24 cellular contexts compared by ENCODE assay signal in the genomic region with DNA sequence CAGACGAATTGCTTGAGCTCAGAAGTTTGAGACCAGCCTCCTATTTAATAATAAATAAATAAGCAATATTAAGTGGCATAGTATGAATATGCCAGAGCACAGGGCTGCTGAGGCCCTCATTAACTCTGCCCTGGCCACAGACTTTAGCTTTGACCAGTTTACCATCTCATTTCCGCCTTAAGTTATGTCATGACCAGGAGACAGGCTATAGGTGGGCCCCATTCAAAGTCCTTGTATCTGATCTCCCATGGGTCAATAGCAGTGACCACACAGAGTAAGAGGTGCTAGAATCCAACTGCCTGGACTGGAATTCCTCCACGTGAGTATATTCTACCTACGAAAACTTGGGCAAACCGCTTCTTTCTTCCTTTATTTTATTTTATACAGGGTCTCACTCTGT. TPM values are rescaled to one million over a fixed set of nuclear protein-coding genes. Genes with fewer than 3 reads are reported as not detected.
DNase-seq lines count a peak whose midpoint lies in the region; ATAC-seq, FAIRE-seq and TF ChIP-seq lines count a peak whose summit lies in the region.
"Had no signal": no experiment of that assay in that cellular context is flagged by ENCODE, and none has a peak within 500 bp of the region (broad histone marks: within the 10 kb centered on the region; RNA-seq: fewer than 3 reads in every experiment).

No MANE protein-coding gene starts in this region.

- TF ChIP-seq EP300 in HepG2 (IDR thresholded peaks at IDR 0.05; ENCODE audit: low read depth in 2 of 2, low read length in 2 of 2) = no peak
- no peak for TF ChIP-seq EP300 in HepG2 (CRISPR knock-in tag; IDR thresholded peaks at IDR 0.05; ENCODE audit: borderline replicate concordance)
- TF ChIP-seq EP300 in K562 (IDR thresholded peaks at IDR 0.05; ENCODE audit: low read length) = no peak

- TF ChIP-seq CTCF in HepG2 (CRISPR knock-in tag; IDR thresholded peaks at IDR 0.05) = no peak
- no peak for TF ChIP-seq CTCF in right lobe of liver (IDR thresholded peaks at IDR 0.05)
- no peak for TF ChIP-seq CTCF in K562 (IDR thresholded peaks at IDR 0.05 in 2 of 3, conservative IDR thresholded peaks at IDR 0.05 in 1 of 3; ENCODE audit: insufficient read depth in 2 of 3, low read depth in 1 of 3, low read length in 3 of 3)
- no peak for TF ChIP-seq CTCF in dorsolateral prefrontal cortex (IDR thresholded peaks at IDR 0.05 in 54 of 56, conservative IDR thresholded peaks at IDR 0.05 in 2 of 56; ENCODE audit: low read depth in 1 of 56, partially characterized antibody in 56 of 56)

- ATAC-seq in HepG2 (peak; percentile 71), right lobe of liver (no peak), K562 (peak; percentile 35; the same call in 2 of the 3 replicates)
- ATAC-seq: A549, GM12878 had no signal

- H3K27me3 ChIP-seq in HepG2 (ENCODE audit: control insufficient read depth in 1 of 2, insufficient read depth in 2 of 2, low read length in 2 of 2) (no peaks in the 10 kb centered on the region), right lobe of liver (no peaks in the 10 kb centered on the region), K562 (ENCODE audit: control insufficient read depth in 2 of 2, insufficient read depth in 2 of 2, low read length in 2 of 2) (no peaks in the 10 kb centered on the region), dorsolateral prefrontal cortex (no peaks in the 10 kb centered on the region)
- H3K27me3 ChIP-seq: BLaER1 treated with 17β-estradiol and CSF1 and Interleukin-3, amounts not matched to agents 10 nM and 100 nM had no signal

- DNase-seq in HepG2 (ENCODE audit: low spot score) (peak; percentile 61), right lobe of liver (no peak), K562 (ENCODE audit: extremely low read depth in 1 of 4, low spot score in 3 of 4) (no peak), dorsolateral prefrontal cortex (no peak), NCI-H2171 (lab: John Stamatoyannopoulos, UW) (no peak)
- DNase-seq: AML-193; CD4-positive, alpha-beta memory T cell; CD4-positive, CD25-positive, alpha-beta regulatory T cell; CD8-positive, alpha-beta memory T cell; COR-L47; DMS 273 treated with DMSO at 0.1 percent for 48 hours; DMS153; DMS53; DMS79; DND-41; EL; GDM1 had no signal

- peak overlapping the region; percentile 22 for H2AFZ ChIP-seq in HepG2 (ENCODE audit: low read length)
- H2AFZ ChIP-seq in K562 (ENCODE audit: low read depth, low read length) = no peak overlapping the region

- TF ChIP-seq RAD21 in HepG2 (CRISPR knock-in tag; IDR thresholded peaks at IDR 0.05) (no peak), K562 (CRISPR knock-in tag; conservative IDR thresholded peaks at IDR 0.05 in 1 of 2, IDR thresholded peaks at IDR 0.05 in 1 of 2) (no peak)

- peak overlapping the region; percentile 46 for H3K27ac ChIP-seq in HepG2 (ENCODE audit: extremely low read length, insufficient read depth, low read length)
- H3K27ac ChIP-seq in right lobe of liver = no peak overlapping the region
- no peak overlapping the region for H3K27ac ChIP-seq in K562 (ENCODE audit: extremely low read depth, low read depth, low read length)
- H3K27ac ChIP-seq in dorsolateral prefrontal cortex = no peak overlapping the region
- H3K27ac ChIP-seq: 22Rv1; A549; BLaER1 treated with 17β-estradiol and CSF1 and Interleukin-3, amounts not matched to agents 10 nM and 100 nM; C4-2B had no signal

- H3K79me2 ChIP-seq in HepG2 (ENCODE audit: insufficient read depth, low read length) (no peaks in the 10 kb centered on the region), K562 (ENCODE audit: control insufficient read depth, insufficient read depth, low read length) (no peaks in the 10 kb centered on the region)

- H3K9me3 ChIP-seq in HepG2 (ENCODE audit: low read length) (no peaks in the 10 kb centered on the region), right lobe of liver (no peaks in the 10 kb centered on the region), K562 (replicated peaks; ENCODE audit: control insufficient read depth, insufficient read depth, low read depth, low read length) (no peaks in the 10 kb centered on the region)
- H3K9me3 ChIP-seq: A549 had no signal

- H4K20me1 ChIP-seq in HepG2 (ENCODE audit: insufficient read depth, low read length) (no peaks in the 10 kb centered on the region), K562 (replicated peaks; ENCODE audit: control insufficient read depth, insufficient read depth, low read length) (no peaks in the 10 kb centered on the region)
- H4K20me1 ChIP-seq: BLaER1 treated with 17β-estradiol and CSF1 and Interleukin-3, amounts not matched to agents 10 nM and 100 nM had no signal

- H3K36me3 ChIP-seq in HepG2 (replicated peaks in 1 of 2; ENCODE audit: control insufficient read depth in 1 of 2, insufficient read depth in 2 of 2, low read length in 2 of 2) (no peaks in the 10 kb centered on the region), right lobe of liver (no peaks in the 10 kb centered on the region), K562 (ENCODE audit: control insufficient read depth, insufficient read depth, low read length) (no peaks in the 10 kb centered on the region)
- H3K36me3 ChIP-seq: BLaER1 treated with 17β-estradiol and CSF1 and Interleukin-3, amounts not matched to agents 10 nM and 100 nM had no signal

- TF ChIP-seq POLR2A in HepG2 (IDR thresholded peaks at IDR 0.05; ENCODE audit: insufficient read depth in 1 of 2, low read depth in 2 of 2, low read length in 2 of 2) (no peak), right lobe of liver (IDR thresholded peaks at IDR 0.05) (no peak), K562 (conservative IDR thresholded peaks at IDR 0.05) (no peak)

- CTCF ChIA-PET in HepG2 (lab: Yijun Ruan, JAX; ENCODE audit: low intra/inter-chr PET ratio, low total read pairs) = no interaction called here
- CTCF ChIA-PET in K562 (lab: Yijun Ruan, JAX; ENCODE audit: low intra/inter-chr PET ratio) = no interaction called here

- no peak overlapping the region for H3K9ac ChIP-seq in HepG2 (ENCODE audit: insufficient read depth, low read depth, low read length)
- no peak overlapping the region for H3K9ac ChIP-seq in K562 (ENCODE audit: insufficient read depth in 1 of 2, low read depth in 2 of 2, low read length in 2 of 2)
- H3K9ac ChIP-seq: BLaER1 treated with 17β-estradiol and CSF1 and Interleukin-3, amounts not matched to agents 10 nM and 100 nM had no signal

- in situ Hi-C loops in HepG2 (cut with HindIII; ENCODE audit: extremely low pct_ligation_motif_present, low pct_unique_long_range_greater_than_20kb) (no loop called here), K562 (cut with MboI) (no loop called here)

- FAIRE-seq in HepG2 (lab: Jason Lieb, UNC) (no peak), K562 (lab: Jason Lieb, UNC) (no peak)
- FAIRE-seq: A549, GM12878, GM12892, GM18507 had no signal

- 29% methylated on average over 5 of the region's 5 CpGs for WGBS in HepG2 (ENCODE audit: low lambda C conversion rate)
- WGBS in right lobe of liver (ENCODE audit: insufficient coverage, low coverage, low lambda C conversion rate, missing lambda C conversion rate) = 72% methylated on average over 5 of the region's 5 CpGs
- 11% methylated on average over 5 of the region's 5 CpGs for WGBS in K562 (ENCODE audit: insufficient coverage, low coverage, missing lambda C conversion rate)

- H3K4me1 ChIP-seq in HepG2 (ENCODE audit: insufficient read depth, low read length) (peaks cover 62% of the 10 kb centered on the region), right lobe of liver (no peaks in the 10 kb centered on the region), K562 (replicated peaks in 1 of 2; ENCODE audit: control insufficient read depth in 2 of 2, insufficient read depth in 2 of 2, low read length in 2 of 2) (no peaks in the 10 kb centered on the region; a peak in 1 of 5 replicates)
- H3K4me1 ChIP-seq: A549; BLaER1 treated with 17β-estradiol and CSF1 and Interleukin-3, amounts not matched to agents 10 nM and 100 nM had no signal

- H3K4me2 ChIP-seq in HepG2 (ENCODE audit: low read depth, low read length) = peak overlapping the region; percentile 43
- H3K4me2 ChIP-seq in K562 (ENCODE audit: insufficient read depth, low read length) = no peak overlapping the region
- H3K4me2 ChIP-seq: A549; BLaER1 treated with 17β-estradiol and CSF1 and Interleukin-3, amounts not matched to agents 10 nM and 100 nM had no signal

- POLR2A ChIA-PET in HepG2 (lab: Yijun Ruan, JAX) = interaction anchor here (6.6 kb wide), 1 partner anchor 12 kb away, joined by 45 read pairs; a partner anchor contains a TSS
- POLR2A ChIA-PET in K562 (lab: Yijun Ruan, JAX) = no interaction called here

- intact Hi-C loops in HepG2 (cut with micrococcal nuclease; ENCODE audit: unreplicated experiment) = no loop called here
- intact Hi-C loops in right lobe of liver (cut with DNase I) = no loop called here
- intact Hi-C loops in K562 (cut with micrococcal nuclease) = no loop called here
- intact Hi-C loops in dorsolateral prefrontal cortex (cut with DNase I) = no loop called here

- H3K9me1 ChIP-seq in K562 (ENCODE audit: control insufficient read depth, insufficient read depth, low read length) = no peaks in the 10 kb centered on the region

- no TSS peak for BruUV-seq in HepG2 (replicated peaks; lab: Mats Ljungman, UMichigan)
- no TSS peak for BruUV-seq in K562 (replicated peaks; lab: Mats Ljungman, UMichigan)

- H3K4me3 ChIP-seq in HepG2 (replicated peaks in 1 of 3; ENCODE audit: insufficient read depth in 1 of 3, low read depth in 2 of 3, low read length in 3 of 3) = 0 out of 6 replicates have a peak overlapping the region, but pooled peaks of 1 of the 3 experiments have one; percentile 17
- no peak overlapping the region for H3K4me3 ChIP-seq in right lobe of liver
- H3K4me3 ChIP-seq in K562 = no peak overlapping the region
- no peak overlapping the region for H3K4me3 ChIP-seq in dorsolateral prefrontal cortex
- H3K4me3 ChIP-seq: A549; BLaER1 treated with 17β-estradiol and CSF1 and Interleukin-3, amounts not matched to agents 10 nM and 100 nM; GM12878 had no signal

RNA-seq across cellular contexts. Expression of a gene that starts 13.4 kb away (rescaled TPM):
- total RNA-seq in HepG2 (2016; rRNA removed; fragmentation: Illumina TruSeq; extraction: Trizol) = 12.1 and 20.6 TPM in 2 replicates
- total RNA-seq in HepG2 (2016; cell fraction: cytosol; rRNA removed; fragmentation: Illumina TruSeq; extraction: Trizol; ENCODE audit: low read depth) = 10.5 and 13.0 TPM in 2 replicates
- 11.7 and 17.6 TPM in 2 replicates for total RNA-seq in HepG2 (2016; cell fraction: insoluble cytoplasmic fraction; rRNA removed; fragmentation: Illumina TruSeq; extraction: Trizol)
- 6.6 and 10.3 TPM in 2 replicates for total RNA-seq in HepG2 (2016; cell fraction: membrane; rRNA removed; fragmentation: Illumina TruSeq; extraction: Trizol)
- total RNA-seq in HepG2 (2016; cell fraction: nucleus; rRNA removed; fragmentation: Illumina TruSeq; extraction: Trizol) = 17.4 and 19.6 TPM in 2 replicates
- 15.3 and 19.2 TPM in 2 replicates for polyA plus RNA-seq in HepG2 (2011; rRNA removed)
- 9.0 and 11.6 TPM in 2 replicates for polyA plus RNA-seq in HepG2 (2011; cell fraction: cytosol; rRNA removed)
- polyA plus RNA-seq in HepG2 (2011; cell fraction: nucleus; rRNA removed) = 13.3 and 14.0 TPM in 2 replicates
- polyA plus RNA-seq in HepG2 (2012) = 14.6 and 15.3 TPM in 2 replicates
- polyA plus RNA-seq in HepG2 (2016; cell fraction: cytosol; fragmentation: Illumina TruSeq; extraction: Trizol; ENCODE audit: low read depth) = 0.40 and 0.42 TPM in 2 replicates
- polyA plus RNA-seq in HepG2 (2016; cell fraction: insoluble cytoplasmic fraction; fragmentation: Illumina TruSeq; extraction: Trizol; ENCODE audit: low read depth) = 12.3 and 15.6 TPM in 2 replicates
- polyA plus RNA-seq in HepG2 (2016; cell fraction: membrane; fragmentation: Illumina TruSeq; extraction: Trizol; ENCODE audit: low read depth) = 1.3 and 1.6 TPM in 2 replicates
- polyA plus RNA-seq in HepG2 (2016; cell fraction: nucleus; fragmentation: Illumina TruSeq; extraction: Trizol; ENCODE audit: insufficient read depth, low read depth) = 17.3 and 20.1 TPM in 2 replicates
- polyA minus RNA-seq in HepG2 (2011; rRNA and poly(A)+ RNA removed; ENCODE audit: low replicate concordance) = 21.4 and 25.2 TPM in 2 replicates
- polyA minus RNA-seq in HepG2 (2011; cell fraction: cytosol; rRNA and poly(A)+ RNA removed) = 22.2 and 26.1 TPM in 2 replicates
- polyA minus RNA-seq in HepG2 (2011; cell fraction: nucleus; rRNA and poly(A)+ RNA removed) = 39.1 and 42.6 TPM in 2 replicates
- 10 to 100 TPM in 5 of 6 experiments, 1 to 10 TPM in 1; 9.1 to 13.4 (median 12.0) TPM for total RNA-seq in right lobe of liver
- 17.1 and 54.2 TPM in 2 replicates for total RNA-seq in K562 (2011; cell fraction: chromatin; rRNA removed; ENCODE audit: low replicate concordance)
- total RNA-seq in K562 (2011; cell fraction: nucleolus; rRNA removed) = 6.3 and 9.7 TPM in 2 replicates
- 13.3 and 22.9 TPM in 2 replicates for total RNA-seq in K562 (2011; cell fraction: nucleoplasm; rRNA removed)
- 7.4 and 9.8 TPM in 2 replicates for total RNA-seq in K562 (2014; rRNA removed)
- 9.0 and 9.7 TPM in 2 replicates for total RNA-seq in K562 (2014; rRNA removed; fragmentation: Illumina TruSeq; extraction: Trizol)
- total RNA-seq in K562 (2015; rRNA removed; fragmentation: Illumina TruSeq; extraction: Trizol) = 8.6 and 9.1 TPM in 2 replicates
- total RNA-seq in K562 (2021) = 23.3 and 25.9 TPM in 2 replicates
- 14.9 and 17.0 TPM in 2 replicates for polyA plus RNA-seq in K562 (2011; rRNA removed)
- 7.3 and 9.0 TPM in 2 replicates for polyA plus RNA-seq in K562 (2011; cell fraction: cytosol; rRNA removed)
- 12.3 and 15.5 TPM in 2 replicates for polyA plus RNA-seq in K562 (2011; cell fraction: nucleus; rRNA removed)
- 10.6 and 11.4 TPM in 2 replicates for polyA plus RNA-seq in K562 (2012)
- 15.5 and 17.4 TPM in 2 replicates for polyA plus RNA-seq in K562 (2014; fragmentation: Illumina TruSeq; extraction: Trizol)
- 1 to 10 TPM; 2.2 to 2.5 TPM for polyA plus RNA-seq in K562 (2014; fragmentation: Nextera tagmentation; extraction: Ambion mirVana)
- 8.8 and 9.5 TPM in 2 replicates for polyA plus RNA-seq in K562 (2014; rRNA removed)
- polyA minus RNA-seq in K562 (2011; rRNA and poly(A)+ RNA removed) = 33.8 and 34.9 TPM in 2 replicates
- polyA minus RNA-seq in K562 (2011; cell fraction: cytosol; rRNA and poly(A)+ RNA removed) = 13.4 and 14.1 TPM in 2 replicates
- 9.0 and 14.2 TPM in 2 replicates for polyA minus RNA-seq in K562 (2011; cell fraction: nucleus; rRNA and poly(A)+ RNA removed)
- total RNA-seq in dorsolateral prefrontal cortex = 10 to 100 TPM; 24.4 to 56.0 (median 34.7) TPM

Comparison
In these comparisons a context has a peak if more than half of its experiments do, and no peak if none do; other contexts are left out.
1. ATAC-seq: peak in HepG2 (single experiment) and K562 (single experiment); none in right lobe of liver (0 of 4).